7 cellular contexts compared by ENCODE assay signal in the genomic region with DNA sequence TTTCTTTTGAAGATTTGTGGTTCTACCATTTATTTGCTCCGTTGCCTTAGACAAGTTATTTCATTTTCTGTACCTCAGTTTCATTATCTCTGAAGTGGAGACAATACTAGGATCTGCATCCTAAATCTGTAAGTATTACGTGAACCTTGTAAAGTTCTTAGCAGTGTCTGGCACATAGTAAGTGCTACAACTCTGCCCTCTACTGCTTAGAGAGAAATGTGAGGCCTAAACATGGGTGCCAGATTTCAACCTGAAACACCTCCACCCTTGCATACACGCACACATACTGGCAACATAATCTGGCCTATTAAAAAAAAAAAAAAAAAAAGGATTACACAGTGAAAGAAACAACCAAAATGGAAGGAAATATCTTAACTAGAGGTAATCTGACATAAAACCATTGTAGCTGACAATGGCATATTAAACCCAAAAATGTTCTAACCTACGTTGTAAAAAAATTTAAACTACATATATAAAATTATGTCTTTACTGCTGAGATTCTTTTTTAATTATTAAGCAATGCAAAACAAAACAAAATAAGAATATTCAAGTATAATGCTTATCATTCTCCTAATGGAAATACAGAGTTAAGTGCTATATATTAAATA.
DNase-seq lines count a peak whose midpoint lies in the region; TF ChIP-seq lines count a peak whose summit lies in the region.

No MANE protein-coding gene starts in this region.

- no peak overlapping the region for H3K4me3 ChIP-seq in osteoblast (ENCODE audit: insufficient read depth, low read length)

- H3K27ac ChIP-seq in osteoblast (ENCODE audit: low read depth, low read length) = no peak overlapping the region

- H4K20me1 ChIP-seq in osteoblast (ENCODE audit: insufficient read depth, low read length) = no peaks in the 10 kb centered on the region

- H3K4me2 ChIP-seq in osteoblast (ENCODE audit: insufficient read depth, low read length) = no peak overlapping the region

- no peaks in the 10 kb centered on the region for H3K4me1 ChIP-seq in osteoblast (ENCODE audit: insufficient read depth, low read length)

- peak; percentile 42 for DNase-seq in HCEC 1CT
- DNase-seq in NCI-H1436 treated with DMSO at 0.1 percent for 48 hours (lab: John Stamatoyannopoulos, UW) = peak; percentile 41
- DNase-seq in dedifferentiated amniotic fluid mesenchymal stem cell (ENCODE audit: extremely low spot score) = peak; percentile 50
- DNase-seq in osteoblast (ENCODE audit: insufficient read length, low spot score, missing footprints) = peak; percentile 48
- no peak for DNase-seq in stimulated activated CD4-positive, alpha-beta T cell treated with anti-CD3 and anti-CD28 coated beads, Interleukin-1b, Interleukin-23, amount 100 ng/mL, for 48 hours
- DNase-seq in GDM1 (lab: John Stamatoyannopoulos, UW) = no peak

- no peaks in the 10 kb centered on the region for H3K36me3 ChIP-seq in osteoblast (ENCODE audit: insufficient read depth, low read length)

- H3K79me2 ChIP-seq in osteoblast (ENCODE audit: insufficient read depth, low read length) = no peaks in the 10 kb centered on the region

- TF ChIP-seq CTCF in GM12872 (IDR thresholded peaks at IDR 0.05; ENCODE audit: insufficient read depth, low read depth, low read length) (peak; percentile 28; the same call in 2 of the 3 replicates), osteoblast (IDR thresholded peaks at IDR 0.05; ENCODE audit: extremely low read depth, low read depth, low read length) (peak; percentile 75)

- H3K9me3 ChIP-seq in osteoblast (ENCODE audit: low read depth, low read length) = no peaks in the 10 kb centered on the region

- no peaks in the 10 kb centered on the region for H3K27me3 ChIP-seq in osteoblast (ENCODE audit: insufficient read depth, low read length)

- no peak overlapping the region for H2AFZ ChIP-seq in osteoblast (ENCODE audit: low read length)

Comparison
In these comparisons a context has a peak if more than half of its experiments do, and no peak if none do; other contexts are left out.
1. DNase-seq: peak in HCEC 1CT (single experiment), NCI-H1436 treated with DMSO at 0.1 percent for 48 hours (single experiment), dedifferentiated amniotic fluid mesenchymal stem cell (single experiment) and osteoblast (single experiment); none in stimulated activated CD4-positive, alpha-beta T cell treated with anti-CD3 and anti-CD28 coated beads, Interleukin-1b, Interleukin-23, amount 100 ng/mL, for 48 hours (single experiment) and GDM1 (single experiment).